40 cellular contexts compared by ENCODE assay signal in the genomic region with DNA sequence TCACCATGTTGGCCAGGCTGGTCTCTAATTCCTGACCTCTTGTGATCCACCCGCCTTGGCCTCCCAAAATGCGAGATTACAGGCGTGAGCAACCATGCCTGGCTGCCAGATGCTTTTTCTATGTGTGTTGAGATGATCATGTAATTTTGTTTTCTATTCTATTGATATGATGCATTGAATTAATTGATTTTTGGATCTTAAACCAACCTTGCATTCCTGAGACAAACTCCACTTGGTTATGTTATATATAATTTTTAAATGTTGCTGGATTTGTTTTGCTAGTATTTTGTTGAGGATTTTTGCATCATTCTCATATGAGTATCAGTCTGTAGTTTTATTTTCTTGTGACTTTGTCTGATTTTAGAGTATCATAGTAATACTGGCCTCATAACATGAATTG.
"Had no signal": no experiment of that assay in that cellular context is flagged by ENCODE, and none has a peak within 500 bp of the region (broad histone marks: within the 10 kb centered on the region; RNA-seq: fewer than 3 reads in every experiment).

No MANE protein-coding gene starts in this region.

- H3K27ac ChIP-seq: adrenal gland, ascending aorta, body of pancreas, brain microvascular endothelial cell, breast epithelium, cardiac muscle cell had no signal

- H3K9me3 Mint-ChIP-seq: activated T-helper 17 cell treated with anti-CD3 and anti-CD28 coated beads, Interleukin-2, amount 50 U/mL, for 72 hours had no signal

- H3K27ac Mint-ChIP-seq: activated naive CD4-positive, alpha-beta T cell treated with anti-CD3 and anti-CD28 coated beads for 36 hours; activated naive CD4-positive, alpha-beta T cell treated with anti-CD3 and anti-CD28 coated beads, Interleukin-2, amount 10 ng/mL, durations not matched to agents 7 days and 5 days; activated naive CD4-positive, alpha-beta T cell treated with anti-CD3 and anti-CD28 coated beads, Interleukin-2, amount 50 U/mL, for 24 hours; activated naive CD4-positive, alpha-beta T cell treated with anti-CD3 and anti-CD28 coated beads, Interleukin-2, amount 50 U/mL, for 72 hours; activated naive CD8-positive, alpha-beta T cell; activated naive CD8-positive, alpha-beta T cell treated with anti-CD3 and anti-CD28 coated beads for 36 hours; activated naive CD8-positive, alpha-beta T cell treated with anti-CD3 and anti-CD28 coated beads, Interleukin-2, amount 10 ng/mL, durations not matched to agents 7 days and 5 days; activated naive CD8-positive, alpha-beta T cell treated with anti-CD3 and anti-CD28 coated beads, Interleukin-2, amount 50 U/mL, for 24 hours; activated T-cell treated with anti-CD3 and anti-CD28 coated beads, Interleukin-2, amount 50 U/mL, for 24 hours; activated T-cell treated with anti-CD3 and anti-CD28 coated beads, Interleukin-2, amount 50 U/mL, for 72 hours; activated T-helper 1 cell treated with anti-CD3 and anti-CD28 coated beads, Interleukin-12 subunit alpha, Interleukin-12 subunit beta, Interleukin-2, Interleukin-4 antibody, amounts not matched to agents 30 ng/mL and 10 ng/mL and 1 ng/mL, durations not matched to agents 14 hours and 24 hours and 36 hours; activated T-helper 17 cell treated with anti-CD3 and anti-CD28 coated beads, Interleukin-2, amount 50 U/mL, for 72 hours; activated T-helper 2 cell treated with anti-CD3 and anti-CD28 coated beads, Interferon-gamma antibody, Interleukin-2, Interleukin-4, amounts not matched to agents 10 μg/mL and 5 μg/mL and 100 μg/mL, durations not matched to agents 14 hours and 24 hours and 36 hours; brain had no signal

- H3K4me1 Mint-ChIP-seq: activated naive CD4-positive, alpha-beta T cell treated with anti-CD3 and anti-CD28 coated beads, Interleukin-2, amount 10 ng/mL, durations not matched to agents 7 days and 5 days; activated naive CD4-positive, alpha-beta T cell treated with anti-CD3 and anti-CD28 coated beads, Interleukin-2, amount 50 U/mL, for 24 hours; activated naive CD8-positive, alpha-beta T cell treated with anti-CD3 and anti-CD28 coated beads, Interleukin-2, amount 10 ng/mL, durations not matched to agents 7 days and 5 days; activated T-helper 17 cell treated with anti-CD3 and anti-CD28 coated beads, Interleukin-2, amount 50 U/mL, for 72 hours; brain; central memory CD8-positive, alpha-beta T cell had no signal

- H3K4me3 Mint-ChIP-seq: activated naive CD4-positive, alpha-beta T cell treated with anti-CD3 and anti-CD28 coated beads for 36 hours; activated naive CD4-positive, alpha-beta T cell treated with anti-CD3 and anti-CD28 coated beads, Interleukin-2, amount 10 ng/mL, durations not matched to agents 7 days and 5 days; activated naive CD4-positive, alpha-beta T cell treated with anti-CD3 and anti-CD28 coated beads, Interleukin-2, amount 50 U/mL, for 24 hours; activated naive CD8-positive, alpha-beta T cell; activated naive CD8-positive, alpha-beta T cell treated with anti-CD3 and anti-CD28 coated beads for 36 hours; activated naive CD8-positive, alpha-beta T cell treated with anti-CD3 and anti-CD28 coated beads, Interleukin-2, amount 10 ng/mL, durations not matched to agents 7 days and 5 days; activated naive CD8-positive, alpha-beta T cell treated with anti-CD3 and anti-CD28 coated beads, Interleukin-2, amount 50 U/mL, for 24 hours; activated T-cell treated with anti-CD3 and anti-CD28 coated beads, Interleukin-2, amount 50 U/mL, for 24 hours; activated T-cell treated with anti-CD3 and anti-CD28 coated beads, Interleukin-2, amount 50 U/mL, for 4 hours; activated T-cell treated with anti-CD3 and anti-CD28 coated beads, Interleukin-2, amount 50 U/mL, for 72 hours; activated T-helper 1 cell treated with anti-CD3 and anti-CD28 coated beads, Interleukin-12 subunit alpha, Interleukin-12 subunit beta, Interleukin-2, Interleukin-4 antibody, amounts not matched to agents 30 ng/mL and 10 ng/mL and 1 ng/mL, durations not matched to agents 14 hours and 24 hours and 36 hours; activated T-helper 17 cell treated with anti-CD3 and anti-CD28 coated beads, Interleukin-2, amount 50 U/mL, for 72 hours; brain; central memory CD8-positive, alpha-beta T cell had no signal

- H3K36me3 ChIP-seq: adrenal gland, ascending aorta, brain microvascular endothelial cell, breast epithelium, cardiac muscle cell had no signal

- FAIRE-seq: astrocyte, bronchial epithelial cell, colon had no signal

- ATAC-seq: activated naive CD4-positive, alpha-beta T cell treated with anti-CD3 and anti-CD28 coated beads, Interleukin-2, amount 50 U/mL, for 72 hours; activated naive CD8-positive, alpha-beta T cell treated with anti-CD3 and anti-CD28 coated beads, Interleukin-2, amount 50 U/mL, for 24 hours; activated T-cell treated with anti-CD3 and anti-CD28 coated beads, Interleukin-2, amount 50 U/mL, for 4 hours; activated T-cell treated with anti-CD3 and anti-CD28 coated beads, Interleukin-2, amount 50 U/mL, for 72 hours; activated T-helper 17 cell treated with anti-CD3 and anti-CD28 coated beads, Interleukin-2, amount 50 U/mL, for 72 hours; body of pancreas had no signal

- H3K4me1 ChIP-seq: adrenal gland, ascending aorta, body of pancreas, breast epithelium had no signal

- DNase-seq: activated effector memory CD4-positive, alpha-beta T cell treated with anti-CD3 and anti-CD28 coated beads, Interleukin-2, amount 50 U/mL, for 16 hours; activated effector memory CD4-positive, alpha-beta T cell treated with Interleukin-2 at 50 U/mL for 16 hours; activated gamma-delta T cell; activated gamma-delta T cell treated with Interleukin-2 at 50 U/mL for 16 hours; activated naive CD4-positive, alpha-beta T cell; activated naive CD4-positive, alpha-beta T cell treated with anti-CD3 and anti-CD28 coated beads for 36 hours; activated naive CD4-positive, alpha-beta T cell treated with anti-CD3 and anti-CD28 coated beads, Interleukin-2, amount 10 ng/mL, durations not matched to agents 7 days and 5 days; activated naive CD4-positive, alpha-beta T cell treated with anti-CD3 and anti-CD28 coated beads, Interleukin-2, amount 50 U/mL, for 16 hours; activated naive CD4-positive, alpha-beta T cell treated with Interleukin-2 at 50 U/mL for 16 hours; activated naive CD8-positive, alpha-beta T cell treated with anti-CD3 and anti-CD28 coated beads for 36 hours; activated naive CD8-positive, alpha-beta T cell treated with anti-CD3 and anti-CD28 coated beads, Interleukin-2, amount 10 ng/mL, durations not matched to agents 7 days and 5 days; activated naive CD8-positive, alpha-beta T cell treated with anti-CD3 and anti-CD28 coated beads, Interleukin-2, amount 50 U/mL, for 24 hours; activated T-cell treated with anti-CD3 and anti-CD28 coated beads, Interleukin-2, amount 50 U/mL, for 24 hours; activated T-cell treated with anti-CD3 and anti-CD28 coated beads, Interleukin-2, amount 50 U/mL, for 4 hours; activated T-cell treated with anti-CD3 and anti-CD28 coated beads, Interleukin-2, amount 50 U/mL, for 48 hours; activated T-cell treated with anti-CD3 and anti-CD28 coated beads, Interleukin-2, amount 50 U/mL, for 72 hours; adrenal gland; amniotic stem cell; amygdala; anterior cingulate cortex; aorta; body of pancreas; brain microvascular endothelial cell; caudate nucleus; central memory CD4-positive, alpha-beta T cell; cerebellar nuclear complex had no signal

- H3K27me3 ChIP-seq: adrenal gland, ascending aorta, body of pancreas, brain microvascular endothelial cell, breast epithelium, cardiac muscle cell had no signal

- H3K27me3 Mint-ChIP-seq: activated naive CD4-positive, alpha-beta T cell treated with anti-CD3 and anti-CD28 coated beads, Interleukin-2, amount 10 ng/mL, durations not matched to agents 7 days and 5 days; activated naive CD4-positive, alpha-beta T cell treated with anti-CD3 and anti-CD28 coated beads, Interleukin-2, amount 50 U/mL, for 24 hours; activated naive CD8-positive, alpha-beta T cell; activated naive CD8-positive, alpha-beta T cell treated with anti-CD3 and anti-CD28 coated beads for 36 hours; activated naive CD8-positive, alpha-beta T cell treated with anti-CD3 and anti-CD28 coated beads, Interleukin-2, amount 10 ng/mL, durations not matched to agents 7 days and 5 days; activated naive CD8-positive, alpha-beta T cell treated with anti-CD3 and anti-CD28 coated beads, Interleukin-2, amount 50 U/mL, for 24 hours; activated T-cell treated with anti-CD3 and anti-CD28 coated beads, Interleukin-2, amount 50 U/mL, for 24 hours; activated T-helper 17 cell treated with anti-CD3 and anti-CD28 coated beads, Interleukin-2, amount 50 U/mL, for 72 hours; central memory CD8-positive, alpha-beta T cell had no signal

- H3K4me3 ChIP-seq: adrenal gland, ascending aorta, body of pancreas, breast epithelium, cardiac muscle cell had no signal
